ENCODE assay signal across 13 cellular contexts in the genomic region with DNA sequence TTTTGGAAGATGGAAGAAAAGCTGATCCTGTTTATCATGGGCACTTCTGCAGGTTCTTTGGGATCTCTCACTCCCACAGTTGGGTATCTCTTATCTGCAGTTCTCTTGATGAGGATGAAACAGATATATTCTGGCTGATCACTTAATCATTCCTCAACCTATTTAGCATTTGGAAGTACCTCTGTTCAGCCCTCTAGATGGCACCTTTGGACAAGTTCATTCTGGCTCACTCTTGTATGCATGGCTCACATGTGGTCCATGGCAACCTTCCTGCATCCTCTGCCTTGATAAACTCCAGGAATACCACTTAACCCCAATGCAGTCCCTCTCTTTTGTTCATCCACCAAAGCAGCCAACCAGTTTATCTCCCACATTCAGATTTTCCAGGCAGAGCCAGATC.
A peak's percentile ranks its signal among the peaks of the same experiment; 100 is the strongest.
DNase-seq lines count a peak whose midpoint lies in the region; ATAC-seq, FAIRE-seq and TF ChIP-seq lines count a peak whose summit lies in the region.
"Had no signal": no experiment of that assay in that cellular context is flagged by ENCODE, and none has a peak within 500 bp of the region (broad histone marks: within the 10 kb centered on the region; RNA-seq: fewer than 3 reads in every experiment).

No MANE protein-coding gene starts in this region.

- H3K4me3 ChIP-seq in DOHH2 (ENCODE audit: low read length) (no peak overlapping the region), hepatocyte (no peak overlapping the region), sigmoid colon (no peak overlapping the region), small intestine (ENCODE audit: low read depth in 1 of 2, low read length in 2 of 2) (no peak overlapping the region)
- H3K4me3 ChIP-seq: body of pancreas had no signal

- H3K9me3 ChIP-seq in DOHH2 (ENCODE audit: control insufficient read depth, insufficient read depth, low read length), result no peaks in the 10 kb centered on the region
- H3K9me3 ChIP-seq in hepatocyte (ENCODE audit: low read depth), result no peaks in the 10 kb centered on the region
- peaks cover 0 to 12% (median 4%) of the 10 kb centered on the region in 4 donors for H3K9me3 ChIP-seq in sigmoid colon
- H3K9me3 ChIP-seq in small intestine (ENCODE audit: control insufficient read depth, low read depth), result no peaks in the 10 kb centered on the region
- H3K9me3 ChIP-seq: body of pancreas had no signal

- no peaks in the 10 kb centered on the region for H3K9me2 ChIP-seq in DOHH2 (replicated peaks; ENCODE audit: control insufficient read depth, low read length)
- H3K9me2 ChIP-seq in hepatocyte (replicated peaks; ENCODE audit: insufficient read depth), result no peaks in the 10 kb centered on the region

- FAIRE-seq in small intestine (lab: Jason Lieb, UNC), result no peak

- no peaks in the 10 kb centered on the region for H3K4me1 Mint-ChIP-seq in progenitor cell of endocrine pancreas (ENCODE audit: low read depth)
- H3K4me1 Mint-ChIP-seq: stimulated activated effector memory CD8-positive, alpha-beta T cell treated with anti-CD3 and anti-CD28 coated beads, Interleukin-12 subunit alpha, Interleukin-12 subunit beta, amount 100 ng/mL, for 72 hours; WTC11 had no signal

- no peaks in the 10 kb centered on the region for H3K4me1 ChIP-seq in DOHH2 (ENCODE audit: control insufficient read depth, low read length)
- H3K4me1 ChIP-seq in hepatocyte (ENCODE audit: insufficient read depth), result no peaks in the 10 kb centered on the region
- H3K4me1 ChIP-seq in sigmoid colon, result no peaks in the 10 kb centered on the region
- no peaks in the 10 kb centered on the region for H3K4me1 ChIP-seq in small intestine (ENCODE audit: control insufficient read depth in 2 of 2, insufficient read depth in 1 of 2, low read depth in 1 of 2, low read length in 1 of 2)
- H3K4me1 ChIP-seq: body of pancreas had no signal

- DNase-seq in hepatocyte (ENCODE audit: low spot score), result no peak
- no peak for DNase-seq in progenitor cell of endocrine pancreas (ENCODE audit: low spot score, unreplicated experiment)
- DNase-seq in sigmoid colon, result no peak
- DNase-seq in small intestine, result no peak
- DNase-seq: activated T-cell treated with anti-CD3 and anti-CD28 coated beads, Interleukin-2, amount 50 U/mL, for 1 hour; body of pancreas; islet precursor cell had no signal

- ATAC-seq in HG03139 (IDR thresholded peaks at IDR 0.05; ENCODE audit: unreplicated experiment), result no peak
- ATAC-seq: body of pancreas; stimulated activated effector memory CD8-positive, alpha-beta T cell treated with anti-CD3 and anti-CD28 coated beads, Interleukin-12 subunit alpha, Interleukin-12 subunit beta, amount 100 ng/mL, for 72 hours; WTC11 had no signal

- H3K36me3 Mint-ChIP-seq in progenitor cell of endocrine pancreas (ENCODE audit: insufficient read depth), result peaks cover 2% of the 10 kb centered on the region
- H3K36me3 Mint-ChIP-seq: stimulated activated effector memory CD8-positive, alpha-beta T cell treated with anti-CD3 and anti-CD28 coated beads, Interleukin-12 subunit alpha, Interleukin-12 subunit beta, amount 100 ng/mL, for 72 hours had no signal

- H3K36me3 ChIP-seq in DOHH2 (ENCODE audit: control insufficient read depth, low read length) (no peaks in the 10 kb centered on the region), hepatocyte (replicated peaks; ENCODE audit: insufficient read depth, low read depth) (no peaks in the 10 kb centered on the region), sigmoid colon (no peaks in the 10 kb centered on the region), small intestine (ENCODE audit: control insufficient read depth in 2 of 2, insufficient read depth in 2 of 2, low read length in 2 of 2) (no peaks in the 10 kb centered on the region)

- TF ChIP-seq POLR2A in sigmoid colon (IDR thresholded peaks at IDR 0.05), result no peak

- TF ChIP-seq EP300 in Ishikawa (IDR thresholded peaks at IDR 0.05; ENCODE audit: borderline replicate concordance) (no peak), sigmoid colon (IDR thresholded peaks at IDR 0.05) (no peak)

- H3K4me2 ChIP-seq in DOHH2 (ENCODE audit: low read length) (no peak overlapping the region), hepatocyte (no peak overlapping the region)

- H3K27me3 ChIP-seq in DOHH2 (ENCODE audit: control insufficient read depth, low read length) (no peaks in the 10 kb centered on the region), hepatocyte (no peaks in the 10 kb centered on the region), sigmoid colon (no peaks in the 10 kb centered on the region), small intestine (ENCODE audit: control insufficient read depth in 2 of 2, insufficient read depth in 2 of 2, low read length in 2 of 2) (no peaks in the 10 kb centered on the region)
- H3K27me3 ChIP-seq: body of pancreas had no signal

- TF ChIP-seq CTCF in DOHH2 (IDR thresholded peaks at IDR 0.05; ENCODE audit: low read depth, low read length, poor library complexity, severe bottlenecking), result peak; percentile 10
- TF ChIP-seq CTCF in VCaP (conservative IDR thresholded peaks at IDR 0.05), result peak; percentile 67
- peak; percentile 4 for TF ChIP-seq CTCF in hepatocyte (IDR thresholded peaks at IDR 0.05; ENCODE audit: poor library complexity)
- TF ChIP-seq CTCF in progenitor cell of endocrine pancreas (IDR thresholded peaks at IDR 0.05; ENCODE audit: unreplicated experiment), result no peak
- no peak for TF ChIP-seq CTCF in sigmoid colon (IDR thresholded peaks at IDR 0.05)

- no peaks in the 10 kb centered on the region for H3F3A ChIP-seq in DOHH2 (ENCODE audit: control insufficient read depth, insufficient read depth)

- H3K27ac Mint-ChIP-seq in progenitor cell of endocrine pancreas, result no peak overlapping the region
- H3K27ac Mint-ChIP-seq: stimulated activated effector memory CD8-positive, alpha-beta T cell treated with anti-CD3 and anti-CD28 coated beads, Interleukin-12 subunit alpha, Interleukin-12 subunit beta, amount 100 ng/mL, for 72 hours; WTC11 had no signal

- H2AFZ ChIP-seq in hepatocyte, result no peak overlapping the region

- H3K79me2 ChIP-seq in DOHH2 (ENCODE audit: control insufficient read depth, low read length), result no peaks in the 10 kb centered on the region
- H3K79me2 ChIP-seq in hepatocyte, result no peaks in the 10 kb centered on the region

- TF ChIP-seq RAD21 in Ishikawa (IDR thresholded peaks at IDR 0.05; ENCODE audit: low read depth), result peak; percentile 64

- intact Hi-C loops in sigmoid colon (cut with DNase I), result no loop called here

- H3K27ac ChIP-seq in DOHH2 (ENCODE audit: low read depth, low read length) (no peak overlapping the region), VCaP (no peak overlapping the region), hepatocyte (no peak overlapping the region), sigmoid colon (no peak overlapping the region), small intestine (ENCODE audit: low read depth in 1 of 2, low read length in 1 of 2) (no peak overlapping the region)
- H3K27ac ChIP-seq: body of pancreas had no signal

- no peak overlapping the region for H3K4me3 Mint-ChIP-seq in progenitor cell of endocrine pancreas (ENCODE audit: low read depth)
- H3K4me3 Mint-ChIP-seq: stimulated activated effector memory CD8-positive, alpha-beta T cell treated with anti-CD3 and anti-CD28 coated beads, Interleukin-12 subunit alpha, Interleukin-12 subunit beta, amount 100 ng/mL, for 72 hours; WTC11 had no signal

- no peaks in the 10 kb centered on the region for H3K27me3 Mint-ChIP-seq in progenitor cell of endocrine pancreas

- peaks cover 23% of the 10 kb centered on the region for H3K9me3 Mint-ChIP-seq in progenitor cell of endocrine pancreas (ENCODE audit: low read depth)

- no peaks in the 10 kb centered on the region for H4K20me1 ChIP-seq in DOHH2 (ENCODE audit: control insufficient read depth, insufficient read depth, low read depth, low read length)
- no peaks in the 10 kb centered on the region for H4K20me1 ChIP-seq in hepatocyte (ENCODE audit: insufficient read depth, poor library complexity, severe bottlenecking)

TF ChIP-seq in Ishikawa, 13 proteins besides CTCF, POLR2A, EP300 and RAD21 (continues in another document):
- TF ChIP-seq EGR1 (IDR thresholded peaks at IDR 0.05), result no peak
- no peak for TF ChIP-seq YY1 (IDR thresholded peaks at IDR 0.05; ENCODE audit: low read depth)
- no peak for TF ChIP-seq TCF12 (IDR thresholded peaks at IDR 0.05; ENCODE audit: low read depth)
- TF ChIP-seq, protein P1, sequence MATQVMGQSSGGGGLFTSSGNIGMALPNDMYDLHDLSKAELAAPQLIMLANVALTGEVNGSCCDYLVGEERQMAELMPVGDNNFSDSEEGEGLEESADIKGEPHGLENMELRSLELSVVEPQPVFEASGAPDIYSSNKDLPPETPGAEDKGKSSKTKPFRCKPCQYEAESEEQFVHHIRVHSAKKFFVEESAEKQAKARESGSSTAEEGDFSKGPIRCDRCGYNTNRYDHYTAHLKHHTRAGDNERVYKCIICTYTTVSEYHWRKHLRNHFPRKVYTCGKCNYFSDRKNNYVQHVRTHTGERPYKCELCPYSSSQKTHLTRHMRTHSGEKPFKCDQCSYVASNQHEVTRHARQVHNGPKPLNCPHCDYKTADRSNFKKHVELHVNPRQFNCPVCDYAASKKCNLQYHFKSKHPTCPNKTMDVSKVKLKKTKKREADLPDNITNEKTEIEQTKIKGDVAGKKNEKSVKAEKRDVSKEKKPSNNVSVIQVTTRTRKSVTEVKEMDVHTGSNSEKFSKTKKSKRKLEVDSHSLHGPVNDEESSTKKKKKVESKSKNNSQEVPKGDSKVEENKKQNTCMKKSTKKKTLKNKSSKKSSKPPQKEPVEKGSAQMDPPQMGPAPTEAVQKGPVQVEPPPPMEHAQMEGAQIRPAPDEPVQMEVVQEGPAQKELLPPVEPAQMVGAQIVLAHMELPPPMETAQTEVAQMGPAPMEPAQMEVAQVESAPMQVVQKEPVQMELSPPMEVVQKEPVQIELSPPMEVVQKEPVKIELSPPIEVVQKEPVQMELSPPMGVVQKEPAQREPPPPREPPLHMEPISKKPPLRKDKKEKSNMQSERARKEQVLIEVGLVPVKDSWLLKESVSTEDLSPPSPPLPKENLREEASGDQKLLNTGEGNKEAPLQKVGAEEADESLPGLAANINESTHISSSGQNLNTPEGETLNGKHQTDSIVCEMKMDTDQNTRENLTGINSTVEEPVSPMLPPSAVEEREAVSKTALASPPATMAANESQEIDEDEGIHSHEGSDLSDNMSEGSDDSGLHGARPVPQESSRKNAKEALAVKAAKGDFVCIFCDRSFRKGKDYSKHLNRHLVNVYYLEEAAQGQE (IDR thresholded peaks at IDR 0.05; ENCODE audit: low read depth), result no peak
- TF ChIP-seq CREB1 (IDR thresholded peaks at IDR 0.05; ENCODE audit: low read depth), result no peak
- TF ChIP-seq NFIC (IDR thresholded peaks at IDR 0.05), result no peak
- TF ChIP-seq ZBTB7A (IDR thresholded peaks at IDR 0.05; ENCODE audit: low read depth), result no peak
- TF ChIP-seq CEBPB (IDR thresholded peaks at IDR 0.05), result no peak
- TF ChIP-seq, protein P2, sequence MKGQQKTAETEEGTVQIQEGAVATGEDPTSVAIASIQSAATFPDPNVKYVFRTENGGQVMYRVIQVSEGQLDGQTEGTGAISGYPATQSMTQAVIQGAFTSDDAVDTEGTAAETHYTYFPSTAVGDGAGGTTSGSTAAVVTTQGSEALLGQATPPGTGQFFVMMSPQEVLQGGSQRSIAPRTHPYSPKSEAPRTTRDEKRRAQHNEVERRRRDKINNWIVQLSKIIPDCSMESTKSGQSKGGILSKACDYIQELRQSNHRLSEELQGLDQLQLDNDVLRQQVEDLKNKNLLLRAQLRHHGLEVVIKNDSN (IDR thresholded peaks at IDR 0.05), result no peak
- no peak for TF ChIP-seq TAF1 (IDR thresholded peaks at IDR 0.05; ENCODE audit: low read depth)

Comparison
In these comparisons a context has a peak if more than half of its experiments do, and no peak if none do; other contexts are left out.
1. CTCF ChIP-seq: peak in DOHH2 (single experiment), VCaP (single experiment) and hepatocyte (single experiment); none in progenitor cell of endocrine pancreas (single experiment) and sigmoid colon (0 of 4).